ENCODE assay signal across 8 cellular contexts in genomic region chr12:26318661-26319068, GRCh38.
DNase-seq lines count a peak whose midpoint lies in the region; ATAC-seq and TF ChIP-seq lines count a peak whose summit lies in the region.

No MANE protein-coding gene starts in this region.

- peak; percentile 91 for ATAC-seq in GM19468 (IDR thresholded peaks at IDR 0.05; ENCODE audit: extremely low read depth, unreplicated experiment)
- ATAC-seq in HG03457 (IDR thresholded peaks at IDR 0.05; ENCODE audit: unreplicated experiment): peak; percentile 84

- no peak overlapping the region for H4K5ac ChIP-seq in mesendoderm (ENCODE audit: low read length)

- H2BK5ac ChIP-seq in mesendoderm (ENCODE audit: low read length): no peak overlapping the region

- H3K27me3 ChIP-seq in breast epithelium (no peaks in the 10 kb centered on the region), mesendoderm (ENCODE audit: insufficient read depth, low read length, poor library complexity) (no peaks in the 10 kb centered on the region)

- H3K4me3 ChIP-seq in breast epithelium (no peak overlapping the region), mesendoderm (ENCODE audit: low read length) (no peak overlapping the region)

- in situ Hi-C loops in Caki2 (cut with HindIII; ENCODE audit: low pct_unique_long_range_greater_than_20kb, low sequenced_read_pairs): no loop called here

- H3K9me3 ChIP-seq in breast epithelium: no peaks in the 10 kb centered on the region

- intact Hi-C loops in breast epithelium (cut with DNase I; ENCODE audit: low total_unique reads): no loop called here

- no peak overlapping the region for H3K4me2 ChIP-seq in mesendoderm (ENCODE audit: low read length)

- no peaks in the 10 kb centered on the region for H3K79me1 ChIP-seq in mesendoderm (ENCODE audit: low read length)

- no CpG with 5 or more reads among the region's 5 CpGs for WGBS in mesendoderm (ENCODE audit: extremely low coverage, insufficient coverage, low lambda C conversion rate)

- peak; percentile 81 for DNase-seq in Caki2 (ENCODE audit: low read depth)
- peak in 1 of 2 donors; percentile 55 for DNase-seq in breast epithelium (ENCODE audit: low spot score in 2 of 2)
- peak; percentile 33 for DNase-seq in mesendoderm
- DNase-seq in NCI-H524 (lab: John Stamatoyannopoulos, UW): no peak
- DNase-seq in NCI-H748 (lab: John Stamatoyannopoulos, UW; ENCODE audit: unreplicated experiment): no peak
- no peak for DNase-seq in cerebellum (ENCODE audit: low spot score)

- no peak for TF ChIP-seq CTCF in breast epithelium (IDR thresholded peaks at IDR 0.05)

- no peak overlapping the region for H2BK15ac ChIP-seq in mesendoderm (replicated peaks; ENCODE audit: low read depth)

- no peak overlapping the region for H3K56ac ChIP-seq in mesendoderm (ENCODE audit: low read length)

- H3K9ac ChIP-seq in mesendoderm (ENCODE audit: low read length): no peak overlapping the region

- H3K18ac ChIP-seq in mesendoderm (ENCODE audit: low read length): no peak overlapping the region

- no peak overlapping the region for H3K23ac ChIP-seq in mesendoderm (ENCODE audit: low read length)

- TF ChIP-seq POLR2A in breast epithelium (IDR thresholded peaks at IDR 0.05): no peak

- H3K79me2 ChIP-seq in mesendoderm (ENCODE audit: control insufficient read depth, insufficient read depth, low read length): no peaks in the 10 kb centered on the region

- no peak overlapping the region for H2AK5ac ChIP-seq in mesendoderm (ENCODE audit: low read length)

- H2BK120ac ChIP-seq in mesendoderm (ENCODE audit: low read depth, low read length): no peak overlapping the region

- H3K4ac ChIP-seq in mesendoderm (ENCODE audit: low read depth, low read length): no peak overlapping the region

- H3K27ac ChIP-seq in breast epithelium (peak overlapping the region; percentile 80 to 87), mesendoderm (ENCODE audit: low read depth, low read length) (no peak overlapping the region)

- peaks cover 0 to 12% of the 10 kb centered on the region in 2 donors for H3K4me1 ChIP-seq in breast epithelium
- no peaks in the 10 kb centered on the region for H3K4me1 ChIP-seq in mesendoderm (ENCODE audit: control insufficient read depth, low read depth, low read length)

- no peaks in the 10 kb centered on the region for H3K36me3 ChIP-seq in breast epithelium
- no peaks in the 10 kb centered on the region for H3K36me3 ChIP-seq in mesendoderm (ENCODE audit: control insufficient read depth, insufficient read depth, low read length)

- no peak overlapping the region for H4K8ac ChIP-seq in mesendoderm (ENCODE audit: low read depth, low read length)

Comparison
In these comparisons a context has a peak if more than half of its experiments do, and no peak if none do; other contexts are left out.
1. DNase-seq: peak in Caki2 (single experiment) and mesendoderm (single experiment); none in NCI-H524 (0 of 2), NCI-H748 (single experiment) and cerebellum (single experiment).